In the genomic region with DNA sequence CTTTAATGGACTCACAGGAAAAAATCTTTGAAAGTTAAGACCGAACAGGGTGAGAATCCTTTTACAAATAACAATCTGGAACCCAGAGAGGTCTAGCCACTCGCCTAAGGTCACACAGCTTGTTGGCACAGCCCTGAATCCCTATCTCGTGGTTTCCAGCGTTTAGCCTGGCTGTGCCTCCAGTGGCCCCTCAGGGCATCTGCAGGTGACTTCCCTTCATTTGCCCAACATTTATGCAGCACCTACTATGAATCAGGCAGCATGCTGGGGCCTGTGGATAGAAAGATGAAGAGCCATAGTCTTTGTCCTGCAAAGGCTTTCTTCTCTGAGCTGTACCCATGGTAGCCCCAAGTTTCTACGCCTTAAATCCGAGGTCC, we compare ENCODE assay signal across 1 cellular context.
TF ChIP-seq lines count a peak whose summit lies in the region.

No MANE protein-coding gene starts in this region.

TF ChIP-seq in H1, 55 proteins besides CTCF, POLR2A, EP300 and RAD21:
- TF ChIP-seq BRCA1 (IDR thresholded peaks at IDR 0.05; ENCODE audit: low read depth, low read length) (no peak), HDAC2 (IDR thresholded peaks at IDR 0.05; ENCODE audit: borderline replicate concordance in 1 of 2, low read depth in 2 of 2, low read length in 2 of 2) (peak in 1 of 2 experiments; percentile 61; a peak in 1 of 4 replicates), KDM1A (IDR thresholded peaks at IDR 0.05; ENCODE audit: borderline replicate concordance, low read length) (peak; percentile 84; the same call in 1 of the 2 replicates), POLR2AphosphoS5 (IDR thresholded peaks at IDR 0.05; ENCODE audit: low read depth, low read length) (no peak), TBP (IDR thresholded peaks at IDR 0.05; ENCODE audit: low read depth, low read length) (no peak), RNF2 (IDR thresholded peaks at IDR 0.05; ENCODE audit: borderline replicate concordance, low read depth, low read length, missing control alignments, poor library complexity, severe bottlenecking) (no peak)
- TF ChIP-seq, protein P1, sequence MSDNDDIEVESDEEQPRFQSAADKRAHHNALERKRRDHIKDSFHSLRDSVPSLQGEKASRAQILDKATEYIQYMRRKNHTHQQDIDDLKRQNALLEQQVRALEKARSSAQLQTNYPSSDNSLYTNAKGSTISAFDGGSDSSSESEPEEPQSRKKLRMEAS (IDR thresholded peaks at IDR 0.05) = peak; percentile 37
